12 cellular contexts compared by ENCODE assay signal in the genomic region with DNA sequence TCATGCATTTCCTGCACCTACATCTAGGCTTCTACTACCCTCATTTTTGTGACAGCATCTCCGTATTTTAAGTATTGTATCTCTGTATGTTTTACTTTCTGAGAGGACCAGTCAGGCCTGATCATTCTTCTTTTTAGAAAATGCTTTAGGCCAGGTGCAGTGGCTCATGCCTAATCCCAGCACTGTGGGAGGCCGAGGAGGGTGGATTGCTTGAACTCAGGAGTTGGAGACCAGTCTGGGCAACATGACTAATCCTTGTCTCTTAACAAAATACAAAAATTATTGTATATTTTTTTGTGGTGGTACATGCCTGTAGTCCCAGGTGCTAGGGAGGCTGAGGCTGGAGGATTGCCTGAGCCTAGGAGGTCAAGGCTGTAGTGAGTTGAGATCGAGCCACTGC. TPM values are rescaled to one million over a fixed set of nuclear protein-coding genes. Genes with fewer than 3 reads are reported as not detected.
"Had no signal": no experiment of that assay in that cellular context is flagged by ENCODE, and none has a peak within 500 bp of the region (broad histone marks: within the 10 kb centered on the region; RNA-seq: fewer than 3 reads in every experiment).

No MANE protein-coding gene starts in this region.

- H3K27me3 ChIP-seq: brain microvascular endothelial cell had no signal

- H3K36me3 ChIP-seq: brain microvascular endothelial cell had no signal

- DNase-seq: activated CD4-positive, alpha-beta T cell treated with anti-CD3 and anti-CD28 coated beads for 36 hours; activated CD4-positive, alpha-beta T cell treated with anti-CD3 and anti-CD28 coated beads, Interleukin-2, amount 10 ng/mL, durations not matched to agents 7 days and 5 days; activated CD4-positive, alpha-beta T cell treated with anti-CD3 and anti-CD28 coated beads, Interleukin-2, amount 50 U/mL, for 48 hours; activated CD8-positive, alpha-beta T cell treated with anti-CD3 and anti-CD28 coated beads, Interleukin-2, amount 10 ng/mL, durations not matched to agents 7 days and 5 days; activated gamma-delta T cell treated with Interleukin-2 at 50 U/mL for 16 hours; activated naive CD4-positive, alpha-beta T cell treated with anti-CD3 and anti-CD28 coated beads, Interleukin-2, amount 10 ng/mL, durations not matched to agents 7 days and 5 days; activated naive CD8-positive, alpha-beta T cell treated with anti-CD3 and anti-CD28 coated beads, Interleukin-2, amount 50 U/mL, for 24 hours; activated T-cell treated with anti-CD3 and anti-CD28 coated beads, Interleukin-2, amount 50 U/mL, for 4 hours; Karpas-422; T1000 had no signal

- H3K27ac ChIP-seq: brain microvascular endothelial cell had no signal

RNA-seq across cellular contexts. Expression of a gene that starts 46.9 kb away (rescaled TPM):
- total RNA-seq: RPMI7951 had no signal
